Comparison of ENCODE assay signal across 1 cellular context in the genomic region with DNA sequence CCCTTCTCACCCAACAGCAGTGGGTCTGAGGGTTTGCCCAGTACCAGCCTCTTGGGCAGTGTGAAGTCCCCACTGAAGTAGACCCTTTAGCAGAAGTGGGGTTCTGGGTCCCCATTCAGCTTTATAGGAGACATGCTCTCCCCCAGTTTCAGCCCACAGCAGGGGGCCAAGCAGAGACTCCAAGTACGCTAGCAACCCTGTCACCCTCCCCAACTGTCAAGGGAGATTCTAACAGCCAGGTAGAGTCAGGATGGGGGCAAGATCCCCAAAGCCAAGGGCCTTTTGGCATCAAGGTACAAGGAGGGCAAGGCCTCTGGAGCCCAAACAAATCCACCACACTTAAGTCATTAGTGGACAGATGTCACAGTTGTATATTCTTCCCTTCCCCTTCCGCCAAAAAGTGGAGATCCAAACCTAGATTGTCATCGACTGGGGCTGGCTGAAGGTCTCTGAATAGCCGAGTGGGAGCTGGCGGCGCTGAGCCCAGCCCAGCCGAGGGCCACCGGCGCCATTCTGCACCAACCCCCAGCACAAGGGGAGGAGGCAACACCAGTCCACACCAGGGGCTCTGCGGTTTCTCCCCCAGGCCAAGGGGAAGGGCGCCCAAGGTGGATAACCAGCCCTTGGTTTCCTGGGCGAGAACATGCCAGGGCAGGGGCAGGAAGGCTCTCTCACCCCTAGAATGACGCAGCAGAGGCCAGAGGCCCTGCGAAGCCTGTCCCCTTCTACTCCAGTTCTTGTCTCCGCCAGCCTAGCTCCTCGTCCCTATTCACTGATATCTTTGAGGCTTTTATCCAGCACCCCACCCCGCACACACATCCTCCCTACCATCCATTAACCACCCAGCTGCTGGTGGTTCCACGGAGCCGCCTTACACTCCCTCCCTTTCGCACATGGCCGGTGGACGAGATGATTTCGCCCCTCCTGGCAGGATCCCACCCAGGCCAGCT.
TF ChIP-seq lines count a peak whose summit lies in the region.

No MANE protein-coding gene starts in this region.

TF ChIP-seq in HepG2, 621 proteins besides CTCF, POLR2A, EP300 and RAD21:
- TF ChIP-seq, protein P1, sequence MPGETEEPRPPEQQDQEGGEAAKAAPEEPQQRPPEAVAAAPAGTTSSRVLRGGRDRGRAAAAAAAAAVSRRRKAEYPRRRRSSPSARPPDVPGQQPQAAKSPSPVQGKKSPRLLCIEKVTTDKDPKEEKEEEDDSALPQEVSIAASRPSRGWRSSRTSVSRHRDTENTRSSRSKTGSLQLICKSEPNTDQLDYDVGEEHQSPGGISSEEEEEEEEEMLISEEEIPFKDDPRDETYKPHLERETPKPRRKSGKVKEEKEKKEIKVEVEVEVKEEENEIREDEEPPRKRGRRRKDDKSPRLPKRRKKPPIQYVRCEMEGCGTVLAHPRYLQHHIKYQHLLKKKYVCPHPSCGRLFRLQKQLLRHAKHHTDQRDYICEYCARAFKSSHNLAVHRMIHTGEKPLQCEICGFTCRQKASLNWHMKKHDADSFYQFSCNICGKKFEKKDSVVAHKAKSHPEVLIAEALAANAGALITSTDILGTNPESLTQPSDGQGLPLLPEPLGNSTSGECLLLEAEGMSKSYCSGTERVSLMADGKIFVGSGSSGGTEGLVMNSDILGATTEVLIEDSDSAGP (CRISPR knock-in tag; IDR thresholded peaks at IDR 0.05; ENCODE audit: borderline replicate concordance): peak; percentile 43; the same call in 1 of the 2 replicates
- no peak for TF ChIP-seq EED (CRISPR knock-in tag; IDR thresholded peaks at IDR 0.05)
TF ChIP-seq in HepG2: peak in this region for 1.
